20 cellular contexts compared by ENCODE assay signal in the genomic region with DNA sequence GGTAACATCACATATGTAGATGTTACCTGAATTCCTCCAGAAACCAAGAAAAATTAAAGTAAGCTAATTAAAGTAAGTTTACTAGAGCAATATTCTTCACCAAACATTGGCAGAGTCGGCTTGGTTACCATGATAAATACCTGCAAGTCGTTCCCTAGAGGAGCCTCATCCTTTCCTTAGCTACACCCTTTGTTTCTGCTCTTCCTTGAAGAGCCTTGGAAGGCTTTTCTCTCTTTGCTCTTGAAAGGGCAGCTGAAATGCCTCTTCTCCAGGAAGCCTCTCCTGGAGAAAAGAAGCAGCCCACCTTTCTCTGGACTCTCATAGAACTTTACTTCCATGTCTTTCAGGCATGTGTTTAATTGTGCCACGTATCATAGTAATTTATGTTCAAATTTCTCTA. TPM values are rescaled to one million over a fixed set of nuclear protein-coding genes. Genes with fewer than 3 reads are reported as not detected.
"Had no signal": no experiment of that assay in that cellular context is flagged by ENCODE, and none has a peak within 500 bp of the region (broad histone marks: within the 10 kb centered on the region; RNA-seq: fewer than 3 reads in every experiment).

No MANE protein-coding gene starts in this region.

- H3K27ac ChIP-seq: neutrophil, parathyroid adenoma had no signal

- H3K79me2 ChIP-seq: parathyroid adenoma had no signal

- DNase-seq: activated CD4-positive, alpha-beta T cell treated with anti-CD3 and anti-CD28 coated beads, Interleukin-2, amount 10 ng/mL, durations not matched to agents 24 days and 14 days; activated CD4-positive, CD25-positive, alpha-beta regulatory T cell; activated CD8-positive, alpha-beta memory T cell treated with anti-CD3 and anti-CD28 coated beads, Interleukin-2, amount 50 U/mL, for 4 hours; activated CD8-positive, alpha-beta T cell treated with anti-CD3 and anti-CD28 coated beads, Interleukin-2, amount 10 ng/mL, durations not matched to agents 7 days and 5 days; activated naive CD4-positive, alpha-beta T cell; activated naive CD8-positive, alpha-beta T cell treated with anti-CD3 and anti-CD28 coated beads, Interleukin-2, amount 10 ng/mL, durations not matched to agents 7 days and 5 days; anterior cingulate cortex; dermis blood vessel endothelial cell; heart left ventricle; islet precursor cell; mucosa of descending colon; naive thymus-derived CD4-positive, alpha-beta T cell; stimulated activated naive B cell treated with anti-CD40 and anti-IgM and Interleukin-4, amounts not matched to agents 10 μg/mL and 1 μg/mL and 100 μg/mL, for 72 hours; transverse colon had no signal

- H3K27me3 ChIP-seq: breast epithelium, heart left ventricle, transverse colon had no signal

- H3K4me1 ChIP-seq: breast epithelium had no signal

- H3K9ac ChIP-seq: parathyroid adenoma had no signal

- H3K4me1 Mint-ChIP-seq: activated naive CD8-positive, alpha-beta T cell treated with anti-CD3 and anti-CD28 coated beads, Interleukin-2, amount 10 ng/mL, durations not matched to agents 7 days and 5 days; naive thymus-derived CD4-positive, alpha-beta T cell had no signal

- H3K36me3 ChIP-seq: breast epithelium, heart left ventricle, neutrophil, transverse colon had no signal

- H3K27me3 Mint-ChIP-seq: activated naive CD8-positive, alpha-beta T cell treated with anti-CD3 and anti-CD28 coated beads, Interleukin-2, amount 10 ng/mL, durations not matched to agents 7 days and 5 days had no signal

- H3K27ac Mint-ChIP-seq: activated CD4-positive, alpha-beta T cell treated with anti-CD3 and anti-CD28 coated beads, Interleukin-2, amount 10 ng/mL, durations not matched to agents 24 days and 14 days; activated CD8-positive, alpha-beta T cell treated with anti-CD3 and anti-CD28 coated beads, Interleukin-2, amount 10 ng/mL, durations not matched to agents 7 days and 5 days; activated naive CD8-positive, alpha-beta T cell treated with anti-CD3 and anti-CD28 coated beads, Interleukin-2, amount 10 ng/mL, durations not matched to agents 7 days and 5 days; activated T-helper 1 cell treated with anti-CD3 and anti-CD28 coated beads, Interleukin-12 subunit alpha, Interleukin-12 subunit beta, Interleukin-2, Interleukin-4 antibody, amounts not matched to agents 30 ng/mL and 10 ng/mL and 1 ng/mL, durations not matched to agents 14 hours and 24 hours and 36 hours; naive thymus-derived CD4-positive, alpha-beta T cell; stimulated activated naive B cell treated with anti-CD40 and anti-IgM and Interleukin-4, amounts not matched to agents 10 μg/mL and 1 μg/mL and 100 μg/mL, for 72 hours; T-helper 2 cell treated with Interferon-gamma antibody and Interleukin-4, amounts not matched to agents 5 μg/mL and 100 μg/mL, for 36 hours had no signal

- H3K4me3 Mint-ChIP-seq: activated CD4-positive, alpha-beta T cell treated with anti-CD3 and anti-CD28 coated beads, Interleukin-2, amount 10 ng/mL, durations not matched to agents 24 days and 14 days; activated CD8-positive, alpha-beta T cell treated with anti-CD3 and anti-CD28 coated beads, Interleukin-2, amount 10 ng/mL, durations not matched to agents 7 days and 5 days; activated naive CD8-positive, alpha-beta T cell treated with anti-CD3 and anti-CD28 coated beads, Interleukin-2, amount 10 ng/mL, durations not matched to agents 7 days and 5 days; activated T-helper 1 cell treated with anti-CD3 and anti-CD28 coated beads, Interleukin-12 subunit alpha, Interleukin-12 subunit beta, Interleukin-2, Interleukin-4 antibody, amounts not matched to agents 30 ng/mL and 10 ng/mL and 1 ng/mL, durations not matched to agents 14 hours and 24 hours and 36 hours; naive thymus-derived CD4-positive, alpha-beta T cell; stimulated activated naive B cell treated with anti-CD40 and anti-IgM and Interleukin-4, amounts not matched to agents 10 μg/mL and 1 μg/mL and 100 μg/mL, for 72 hours; T-helper 2 cell treated with Interferon-gamma antibody and Interleukin-4, amounts not matched to agents 5 μg/mL and 100 μg/mL, for 36 hours had no signal

- H3K36me3 Mint-ChIP-seq: activated naive CD8-positive, alpha-beta T cell treated with anti-CD3 and anti-CD28 coated beads, Interleukin-2, amount 10 ng/mL, durations not matched to agents 7 days and 5 days; stimulated activated naive B cell treated with anti-CD40 and anti-IgM and Interleukin-4, amounts not matched to agents 10 μg/mL and 1 μg/mL and 100 μg/mL, for 72 hours had no signal

- H3K4me3 ChIP-seq: breast epithelium, mucosa of descending colon, transverse colon had no signal

- H3K9me3 ChIP-seq: breast epithelium, heart left ventricle, mucosa of descending colon, neutrophil, transverse colon had no signal

- H3K9me3 Mint-ChIP-seq: activated CD4-positive, alpha-beta T cell treated with anti-CD3 and anti-CD28 coated beads, Interleukin-2, amount 10 ng/mL, durations not matched to agents 24 days and 14 days; activated naive CD8-positive, alpha-beta T cell treated with anti-CD3 and anti-CD28 coated beads, Interleukin-2, amount 10 ng/mL, durations not matched to agents 7 days and 5 days; activated T-helper 1 cell treated with anti-CD3 and anti-CD28 coated beads, Interleukin-12 subunit alpha, Interleukin-12 subunit beta, Interleukin-2, Interleukin-4 antibody, amounts not matched to agents 30 ng/mL and 10 ng/mL and 1 ng/mL, durations not matched to agents 14 hours and 24 hours and 36 hours; naive thymus-derived CD4-positive, alpha-beta T cell; stimulated activated naive B cell treated with anti-CD40 and anti-IgM and Interleukin-4, amounts not matched to agents 10 μg/mL and 1 μg/mL and 100 μg/mL, for 72 hours; T-helper 2 cell treated with Interferon-gamma antibody and Interleukin-4, amounts not matched to agents 5 μg/mL and 100 μg/mL, for 36 hours had no signal

- ATAC-seq: activated CD8-positive, alpha-beta T cell treated with anti-CD3 and anti-CD28 coated beads, Interleukin-2, amount 10 ng/mL, durations not matched to agents 7 days and 5 days; heart left ventricle; mucosa of descending colon; naive thymus-derived CD4-positive, alpha-beta T cell; stimulated activated naive B cell treated with anti-CD40 and anti-IgM and Interleukin-4, amounts not matched to agents 10 μg/mL and 1 μg/mL and 100 μg/mL, for 72 hours had no signal

- FAIRE-seq: frontal cortex had no signal

RNA-seq across cellular contexts. Expression of a gene that starts 34.9 kb away (rescaled TPM):
- total RNA-seq: activated naive CD8-positive, alpha-beta T cell treated with anti-CD3 and anti-CD28 coated beads, Interleukin-2, amount 10 ng/mL, durations not matched to agents 7 days and 5 days had no signal
